ENCODE assay signal across 20 cellular contexts in genomic region chr15:95511680-95512079, GRCh38.
"Had no signal": no experiment of that assay in that cellular context is flagged by ENCODE, and none has a peak within 500 bp of the region (broad histone marks: within the 10 kb centered on the region; RNA-seq: fewer than 3 reads in every experiment).

No MANE protein-coding gene starts in this region.

- FAIRE-seq: TTC549 had no signal

- H3K4me1 ChIP-seq: body of pancreas, tibial artery, vagina had no signal

- H3K27ac ChIP-seq: body of pancreas, coronary artery, tibial artery, vagina had no signal

- DNase-seq: activated CD4-positive, alpha-beta memory T cell treated with anti-CD3 and anti-CD28 coated beads, Interleukin-2, amount 10 ng/mL, durations not matched to agents 7 days and 5 days; activated CD4-positive, alpha-beta T cell treated with anti-CD3 and anti-CD28 coated beads for 4 hours; activated effector memory CD4-positive, alpha-beta T cell treated with Interleukin-2 at 50 U/mL for 16 hours; activated T-cell treated with anti-CD3 and anti-CD28 coated beads, Interleukin-2, amount 50 U/mL, for 24 hours; amniotic stem cell; body of pancreas; caudate nucleus; effector memory CD4-positive, alpha-beta T cell; hippocampal formation; posterior cingulate gyrus; retina; stimulated activated CD4-positive, alpha-beta T cell treated with anti-CD3 and anti-CD28 coated beads, Interleukin-2, amount 100 ng/mL, for 48 hours; stimulated activated naive B cell treated with anti-CD40 and anti-IgM and Interleukin-4, amounts not matched to agents 10 μg/mL and 1 μg/mL and 100 μg/mL, for 72 hours; tibial artery had no signal

- H3K27me3 Mint-ChIP-seq: activated CD4-positive, alpha-beta memory T cell treated with anti-CD3 and anti-CD28 coated beads, Interleukin-2, amount 10 ng/mL, durations not matched to agents 7 days and 5 days had no signal

- H3K36me3 Mint-ChIP-seq: natural killer cell treated with Interleukin-12 subunit alpha and Interleukin-12 subunit beta and Interleukin-15 and Interleukin-18, amount 100 ng/mL, for 72 hours; WTC11 had no signal

- H3K27ac Mint-ChIP-seq: activated CD4-positive, alpha-beta memory T cell treated with anti-CD3 and anti-CD28 coated beads, Interleukin-2, amount 10 ng/mL, durations not matched to agents 7 days and 5 days; activated naive CD4-positive, alpha-beta T cell treated with anti-CD3 and anti-CD28 coated beads, Interleukin-2, amount 50 U/mL, for 24 hours; activated T-cell treated with anti-CD3 and anti-CD28 coated beads, Interleukin-2, amount 50 U/mL, for 24 hours; natural killer cell treated with Interleukin-12 subunit alpha and Interleukin-12 subunit beta and Interleukin-15 and Interleukin-18, amount 100 ng/mL, for 72 hours; stimulated activated naive B cell treated with anti-CD40 and anti-IgM and Interleukin-4, amounts not matched to agents 10 μg/mL and 1 μg/mL and 100 μg/mL, for 72 hours; WTC11 had no signal

- H3K36me3 ChIP-seq: tibial artery, vagina had no signal

- H3K9me3 ChIP-seq: body of pancreas, vagina had no signal

- H3K4me1 Mint-ChIP-seq: activated CD4-positive, alpha-beta memory T cell treated with anti-CD3 and anti-CD28 coated beads, Interleukin-2, amount 10 ng/mL, durations not matched to agents 7 days and 5 days; activated naive CD4-positive, alpha-beta T cell treated with anti-CD3 and anti-CD28 coated beads, Interleukin-2, amount 50 U/mL, for 24 hours; stimulated activated naive B cell treated with anti-CD40 and anti-IgM and Interleukin-4, amounts not matched to agents 10 μg/mL and 1 μg/mL and 100 μg/mL, for 72 hours; WTC11 had no signal

- H3K4me3 ChIP-seq: body of pancreas, coronary artery, tibial artery, vagina had no signal

- H3K27me3 ChIP-seq: body of pancreas, tibial artery, vagina had no signal

- H3K4me3 Mint-ChIP-seq: activated CD4-positive, alpha-beta memory T cell treated with anti-CD3 and anti-CD28 coated beads, Interleukin-2, amount 10 ng/mL, durations not matched to agents 7 days and 5 days; activated naive CD4-positive, alpha-beta T cell treated with anti-CD3 and anti-CD28 coated beads, Interleukin-2, amount 50 U/mL, for 24 hours; activated T-cell treated with anti-CD3 and anti-CD28 coated beads, Interleukin-2, amount 50 U/mL, for 24 hours; natural killer cell treated with Interleukin-12 subunit alpha and Interleukin-12 subunit beta and Interleukin-15 and Interleukin-18, amount 100 ng/mL, for 72 hours; stimulated activated naive B cell treated with anti-CD40 and anti-IgM and Interleukin-4, amounts not matched to agents 10 μg/mL and 1 μg/mL and 100 μg/mL, for 72 hours; WTC11 had no signal

- ATAC-seq: body of pancreas; natural killer cell treated with Interleukin-12 subunit alpha and Interleukin-12 subunit beta and Interleukin-15 and Interleukin-18, amount 100 ng/mL, for 72 hours; stimulated activated naive B cell treated with anti-CD40 and anti-IgM and Interleukin-4, amounts not matched to agents 10 μg/mL and 1 μg/mL and 100 μg/mL, for 72 hours; WTC11 had no signal
